In genomic region chr9:24434183-24434582, GRCh38 we compare ENCODE assay signal across 31 cellular contexts.
"Had no signal": no experiment of that assay in that cellular context is flagged by ENCODE, and none has a peak within 500 bp of the region (broad histone marks: within the 10 kb centered on the region; RNA-seq: fewer than 3 reads in every experiment).

No MANE protein-coding gene starts in this region.

- H3K27ac ChIP-seq: heart left ventricle, left lung, lower lobe of right lung, neural progenitor cell, ovary, right atrium auricular region, right lobe of liver, stomach, testis, tibial artery, upper lobe of right lung had no signal

- H3K4me3 Mint-ChIP-seq: immature natural killer cell; mesothelial cell of epicardium; naive B cell; natural killer cell; nephron progenitor cell; neural progenitor cell; stimulated activated naive B cell treated with anti-CD40 and anti-IgM and Interleukin-4, amounts not matched to agents 10 μg/mL and 1 μg/mL and 100 μg/mL, for 72 hours had no signal

- FAIRE-seq: islet of Langerhans, urothelium cell line had no signal

- H3K27me3 Mint-ChIP-seq: naive B cell; progenitor cell of endocrine pancreas; stimulated activated naive B cell treated with anti-CD40 and anti-IgM and Interleukin-4, amounts not matched to agents 10 μg/mL and 1 μg/mL and 100 μg/mL, for 72 hours had no signal

- H3K4me3 ChIP-seq: heart left ventricle, left lung, lower lobe of right lung, neural progenitor cell, ovary, right atrium auricular region, right lobe of liver, smooth muscle cell, stomach, testis, tibial artery, upper lobe of right lung had no signal

- H3K4me1 Mint-ChIP-seq: immature natural killer cell; naive B cell; natural killer cell; nephron progenitor cell; neural progenitor cell; stimulated activated naive B cell treated with anti-CD40 and anti-IgM and Interleukin-4, amounts not matched to agents 10 μg/mL and 1 μg/mL and 100 μg/mL, for 72 hours had no signal

- H3K4me1 ChIP-seq: heart left ventricle, left lung, lower lobe of right lung, neural progenitor cell, right atrium auricular region, right lobe of liver, stomach, testis, tibial artery, upper lobe of right lung had no signal

- H3K4me2 ChIP-seq: neural progenitor cell, smooth muscle cell had no signal

- H3K9ac ChIP-seq: neural progenitor cell had no signal

- H3K27ac Mint-ChIP-seq: immature natural killer cell; mesothelial cell of epicardium; naive B cell; natural killer cell; nephron progenitor cell; neural progenitor cell; progenitor cell of endocrine pancreas; stimulated activated naive B cell treated with anti-CD40 and anti-IgM and Interleukin-4, amounts not matched to agents 10 μg/mL and 1 μg/mL and 100 μg/mL, for 72 hours had no signal

- ATAC-seq: heart left ventricle; left colon; left lung; lower lobe of right lung; natural killer cell; right lobe of liver; stimulated activated naive B cell treated with anti-CD40 and anti-IgM and Interleukin-4, amounts not matched to agents 10 μg/mL and 1 μg/mL and 100 μg/mL, for 72 hours; stimulated activated naive CD8-positive, alpha-beta T cell treated with anti-CD3 and anti-CD28 coated beads, Interleukin-15, Interleukin-2, amounts not matched to agents 100 U/mL and 50 U/mL, for 24 hours; upper lobe of right lung had no signal

- H3K36me3 Mint-ChIP-seq: naive B cell; neural progenitor cell; stimulated activated naive B cell treated with anti-CD40 and anti-IgM and Interleukin-4, amounts not matched to agents 10 μg/mL and 1 μg/mL and 100 μg/mL, for 72 hours had no signal

- H2AFZ ChIP-seq: neural progenitor cell had no signal

- DNase-seq: heart left ventricle; hippocampal formation; immature natural killer cell; kidney; left colon; left lung; lower lobe of right lung; mesendoderm; naive B cell; natural killer cell; nephron progenitor cell; ovary; right lobe of liver; stimulated activated CD4-positive, alpha-beta T cell treated with anti-CD3 and anti-CD28 coated beads, Interleukin-1b, Interleukin-23, amount 100 ng/mL, for 48 hours; stimulated activated CD4-positive, alpha-beta T cell treated with anti-CD3 and anti-CD28 coated beads, Interleukin-2, amount 100 ng/mL, for 48 hours; stimulated activated CD4-positive, alpha-beta T cell treated with anti-CD3 and anti-CD28 coated beads, Interleukin-4, amount 100 ng/mL, for 4 hours; stimulated activated CD8-positive, alpha-beta memory T cell treated with anti-CD3 and anti-CD28 coated beads, Interleukin-4, amount 100 ng/mL, for 48 hours; stimulated activated naive B cell treated with anti-CD40 and anti-IgM and Interleukin-4, amounts not matched to agents 10 μg/mL and 1 μg/mL and 100 μg/mL, for 72 hours; stimulated activated naive CD8-positive, alpha-beta T cell treated with anti-CD3 and anti-CD28 coated beads, Interleukin-15, Interleukin-2, amounts not matched to agents 100 U/mL and 50 U/mL, for 24 hours; stomach; testis; tibial artery; trophoblast cell; upper lobe of right lung had no signal

- H3K27me3 ChIP-seq: heart left ventricle, left lung, neural progenitor cell, ovary, right atrium auricular region, right lobe of liver, stomach, testis, tibial artery, upper lobe of right lung had no signal

- H3K9me3 ChIP-seq: lower lobe of right lung, ovary, right lobe of liver, testis, tibial artery, upper lobe of right lung had no signal

- H3K36me3 ChIP-seq: heart left ventricle, left lung, lower lobe of right lung, neural progenitor cell, ovary, right atrium auricular region, right lobe of liver, stomach, tibial artery, upper lobe of right lung had no signal
